Comparison of ENCODE assay signal across 14 cellular contexts in genomic region chr19:7187605-7188339, GRCh38.
DNase-seq lines count a peak whose midpoint lies in the region; ATAC-seq and TF ChIP-seq lines count a peak whose summit lies in the region.
"Had no signal": no experiment of that assay in that cellular context is flagged by ENCODE, and none has a peak within 500 bp of the region (broad histone marks: within the 10 kb centered on the region; RNA-seq: fewer than 3 reads in every experiment).

No MANE protein-coding gene starts in this region.

- H3K36me3 Mint-ChIP-seq in activated CD8-positive, alpha-beta T cell treated with anti-CD3 and anti-CD28 coated beads for 36 hours (ENCODE audit: low read depth) = no peaks in the 10 kb centered on the region
- no peaks in the 10 kb centered on the region for H3K36me3 Mint-ChIP-seq in activated CD8-positive, alpha-beta T cell treated with anti-CD3 and anti-CD28 coated beads, Interleukin-2, amount 10 ng/mL, durations not matched to agents 7 days and 5 days (ENCODE audit: low read depth)
- H3K36me3 Mint-ChIP-seq in T-cell = no peaks in the 10 kb centered on the region

- H3K4me1 ChIP-seq in HEK293 (ENCODE audit: control insufficient read depth, insufficient read depth, low read length) = no peaks in the 10 kb centered on the region
- H3K4me1 ChIP-seq in mucosa of descending colon (ENCODE audit: low read depth) = peaks cover 18% of the 10 kb centered on the region

- H3K4me1 Mint-ChIP-seq in activated CD8-positive, alpha-beta T cell treated with anti-CD3 and anti-CD28 coated beads for 36 hours (ENCODE audit: low read depth) = peaks cover 49% of the 10 kb centered on the region
- H3K4me1 Mint-ChIP-seq in activated CD8-positive, alpha-beta T cell treated with anti-CD3 and anti-CD28 coated beads, Interleukin-2, amount 10 ng/mL, durations not matched to agents 7 days and 5 days (ENCODE audit: low read depth) = peaks cover 49% of the 10 kb centered on the region
- H3K4me1 Mint-ChIP-seq in T-cell = peaks cover 34 to 45% (median 38%) of the 10 kb centered on the region in 3 donors

- H3K4me3 ChIP-seq in HEK293 (ENCODE audit: low read depth, low read length) = no peak overlapping the region
- H3K4me3 ChIP-seq in mucosa of descending colon = no peak overlapping the region
- H3K4me3 ChIP-seq: PC-9 had no signal

- no peaks in the 10 kb centered on the region for H3K9me3 ChIP-seq in HEK293 (ENCODE audit: control insufficient read depth, insufficient read depth, low read depth, low read length)
- no peaks in the 10 kb centered on the region for H3K9me3 ChIP-seq in mucosa of descending colon

- no peaks in the 10 kb centered on the region for H3K9me3 Mint-ChIP-seq in activated CD8-positive, alpha-beta T cell treated with anti-CD3 and anti-CD28 coated beads for 36 hours
- no peaks in the 10 kb centered on the region for H3K9me3 Mint-ChIP-seq in activated CD8-positive, alpha-beta T cell treated with anti-CD3 and anti-CD28 coated beads, Interleukin-2, amount 10 ng/mL, durations not matched to agents 7 days and 5 days (ENCODE audit: insufficient read depth)
- no peaks in the 10 kb centered on the region for H3K9me3 Mint-ChIP-seq in T-cell

- H3K27me3 Mint-ChIP-seq in activated CD8-positive, alpha-beta T cell treated with anti-CD3 and anti-CD28 coated beads for 36 hours = peaks cover 9% of the 10 kb centered on the region
- peaks cover 14% of the 10 kb centered on the region for H3K27me3 Mint-ChIP-seq in activated CD8-positive, alpha-beta T cell treated with anti-CD3 and anti-CD28 coated beads, Interleukin-2, amount 10 ng/mL, durations not matched to agents 7 days and 5 days (ENCODE audit: low read depth)
- no peaks in the 10 kb centered on the region for H3K27me3 Mint-ChIP-seq in T-cell

- no peak overlapping the region for H3K4me3 Mint-ChIP-seq in activated CD8-positive, alpha-beta T cell treated with anti-CD3 and anti-CD28 coated beads for 36 hours
- no peak overlapping the region for H3K4me3 Mint-ChIP-seq in activated CD8-positive, alpha-beta T cell treated with anti-CD3 and anti-CD28 coated beads, Interleukin-2, amount 10 ng/mL, durations not matched to agents 7 days and 5 days
- H3K4me3 Mint-ChIP-seq in T-cell = no peak overlapping the region

- DNase-seq in activated CD8-positive, alpha-beta T cell treated with anti-CD3 and anti-CD28 coated beads for 36 hours = no peak
- no peak for DNase-seq in activated CD8-positive, alpha-beta T cell treated with anti-CD3 and anti-CD28 coated beads, Interleukin-2, amount 10 ng/mL, durations not matched to agents 7 days and 5 days
- DNase-seq in dermis blood vessel endothelial cell (peak; percentile 17), mucosa of descending colon (no peak), T-cell (no peak), NCI-H1417 treated with DMSO at 0.1 percent for 48 hours (lab: John Stamatoyannopoulos, UW) (no peak)
- DNase-seq: HCEC 1CT, NCI-H146, NCI-H2227 treated with DMSO at 0.1 percent for 48 hours, NCI-H526, PC-9 had no signal

- H3K27ac Mint-ChIP-seq in activated CD8-positive, alpha-beta T cell treated with anti-CD3 and anti-CD28 coated beads for 36 hours = peak overlapping the region; percentile 46
- no peak overlapping the region for H3K27ac Mint-ChIP-seq in activated CD8-positive, alpha-beta T cell treated with anti-CD3 and anti-CD28 coated beads, Interleukin-2, amount 10 ng/mL, durations not matched to agents 7 days and 5 days
- no peak overlapping the region for H3K27ac Mint-ChIP-seq in T-cell

- H3K36me3 ChIP-seq in HEK293 (ENCODE audit: control insufficient read depth in 2 of 2, insufficient read depth in 1 of 2, low read length in 2 of 2) (peaks cover 0 to 10% of the 10 kb centered on the region in 2 experiments; a peak in 2 of 3 replicates), mucosa of descending colon (ENCODE audit: low read depth) (no peaks in the 10 kb centered on the region)

- POLR2A ChIA-PET in activated CD8-positive, alpha-beta T cell treated with anti-CD3 and anti-CD28 coated beads for 36 hours (lab: Charles Lee) = no interaction called here
- POLR2A ChIA-PET in activated CD8-positive, alpha-beta T cell treated with anti-CD3 and anti-CD28 coated beads, Interleukin-2, amount 10 ng/mL, durations not matched to agents 7 days and 5 days (lab: Charles Lee) = no interaction called here
- POLR2A ChIA-PET in HEK293 (lab: Yijun Ruan, JAX) (interaction anchor here (1.0 kb wide), 1 partner anchor 32 kb away, joined by 4 read pairs; no protein-coding TSS in a partner anchor), T-cell (lab: Charles Lee) (interaction anchor here in 1 of 2 donors (0.7 kb wide), 1 partner anchor 9 kb away, joined by 3 read pairs; no protein-coding TSS in a partner anchor)

- CTCF ChIA-PET in activated CD8-positive, alpha-beta T cell treated with anti-CD3 and anti-CD28 coated beads for 36 hours (lab: Charles Lee) = no interaction called here
- CTCF ChIA-PET in activated CD8-positive, alpha-beta T cell treated with anti-CD3 and anti-CD28 coated beads, Interleukin-2, amount 10 ng/mL, durations not matched to agents 7 days and 5 days (lab: Charles Lee) = interaction anchor here (1.3 kb wide), 1 partner anchor 153 kb away, joined by 3 read pairs; no protein-coding TSS in a partner anchor
- CTCF ChIA-PET in HEK293 (lab: Yijun Ruan, JAX) (interaction anchor here (0.5 to 0.6 kb wide), 3 partner anchors 41 to 228 kb away, joined by 3 to 5 read pairs (median 4); no protein-coding TSS in a partner anchor), T-cell (lab: Charles Lee) (no interaction called here)

- ATAC-seq in activated CD8-positive, alpha-beta T cell treated with anti-CD3 and anti-CD28 coated beads for 36 hours = no peak
- no peak for ATAC-seq in activated CD8-positive, alpha-beta T cell treated with anti-CD3 and anti-CD28 coated beads, Interleukin-2, amount 10 ng/mL, durations not matched to agents 7 days and 5 days
- peak; percentile 77 for ATAC-seq in mucosa of descending colon
- ATAC-seq in GM19395 (IDR thresholded peaks at IDR 0.05; ENCODE audit: unreplicated experiment) = no peak
- ATAC-seq in T-cell (replicated peaks in 1 of 4) = no peak

- intact Hi-C loops in activated CD8-positive, alpha-beta T cell treated with anti-CD3 and anti-CD28 coated beads for 36 hours (cut with micrococcal nuclease) = no loop called here
- intact Hi-C loops in mucosa of descending colon (cut with DNase I, micrococcal nuclease) = no loop called here

- no peak for TF ChIP-seq CTCF in activated CD8-positive, alpha-beta T cell treated with anti-CD3 and anti-CD28 coated beads for 36 hours (IDR thresholded peaks at IDR 0.05)
- TF ChIP-seq CTCF in HEK293 (tag by site-specific recombination; IDR thresholded peaks at IDR 0.05) (no peak), mucosa of descending colon (IDR thresholded peaks at IDR 0.05) (no peak)

- H3K27ac ChIP-seq in HEK293 (ENCODE audit: extremely low read depth, low read depth, low read length) = no peak overlapping the region
- H3K27ac ChIP-seq: 22Rv1, PC-9 had no signal

TF ChIP-seq in HEK293, 187 proteins besides CTCF, POLR2A, EP300 and RAD21 (continues in another document):
- TF ChIP-seq ZBTB48 (tag by site-specific recombination; IDR thresholded peaks at IDR 0.05) = no peak
- TF ChIP-seq KLF1 (tag by site-specific recombination; IDR thresholded peaks at IDR 0.05) = peak; percentile 57
- peak; percentile 40; the same call in 1 of the 2 replicates for TF ChIP-seq ZFHX2 (tag by site-specific recombination; conservative IDR thresholded peaks at IDR 0.05)
- TF ChIP-seq ZNF202 (tag by site-specific recombination; IDR thresholded peaks at IDR 0.05; ENCODE audit: borderline replicate concordance) = no peak
- no peak for TF ChIP-seq ZNF629 (tag by site-specific recombination; IDR thresholded peaks at IDR 0.05)
- no peak for TF ChIP-seq ZNF266 (tag by site-specific recombination; IDR thresholded peaks at IDR 0.05; ENCODE audit: low read depth)
- TF ChIP-seq ZNF704 (tag by site-specific recombination; IDR thresholded peaks at IDR 0.05) = no peak
- peak; percentile 89 for TF ChIP-seq GLIS1 (tag by site-specific recombination; IDR thresholded peaks at IDR 0.05)
- peak; percentile 65 for TF ChIP-seq ZNF121 (tag by site-specific recombination; IDR thresholded peaks at IDR 0.05)
- peak; percentile 40; the same call in 1 of the 2 replicates for TF ChIP-seq EGR2 (tag by site-specific recombination; IDR thresholded peaks at IDR 0.05; ENCODE audit: low read depth)
- no peak for TF ChIP-seq TSHZ1 (tag by site-specific recombination; IDR thresholded peaks at IDR 0.05; ENCODE audit: borderline replicate concordance)
- TF ChIP-seq TCF7L2 (IDR thresholded peaks at IDR 0.05; ENCODE audit: borderline replicate concordance, low read depth, low read length) = no peak

Comparison
In these comparisons a context has a peak if more than half of its experiments do, and no peak if none do; other contexts are left out.
1. CTCF ChIA-PET loops: an anchor here in activated CD8-positive, alpha-beta T cell treated with anti-CD3 and anti-CD28 coated beads, Interleukin-2, amount 10 ng/mL, durations not matched to agents 7 days and 5 days (1.3 kb wide) and HEK293 (0.5 to 0.6 kb wide); none called in activated CD8-positive, alpha-beta T cell treated with anti-CD3 and anti-CD28 coated beads for 36 hours and T-cell.